ENCODE assay signal across 19 cellular contexts in genomic region chr5:172760933-172761332, GRCh38.
"Had no signal": no experiment of that assay in that cellular context is flagged by ENCODE, and none has a peak within 500 bp of the region (broad histone marks: within the 10 kb centered on the region; RNA-seq: fewer than 3 reads in every experiment).

No MANE protein-coding gene starts in this region.

- DNase-seq: activated CD4-positive, alpha-beta T cell treated with anti-CD3 and anti-CD28 coated beads, Interleukin-2, amount 50 U/mL, for 4 hours; activated CD8-positive, alpha-beta memory T cell treated with anti-CD3 and anti-CD28 coated beads for 24 hours; activated CD8-positive, alpha-beta memory T cell treated with anti-CD3 and anti-CD28 coated beads, Interleukin-2, amount 50 U/mL, for 4 hours; activated naive CD4-positive, alpha-beta T cell treated with anti-CD3 and anti-CD28 coated beads for 36 hours; activated naive CD8-positive, alpha-beta T cell treated with anti-CD3 and anti-CD28 coated beads, Interleukin-2, amount 50 U/mL, for 24 hours; activated T-cell treated with anti-CD3 and anti-CD28 coated beads, Interleukin-2, amount 50 U/mL, for 4 hours; body of pancreas; dermis blood vessel endothelial cell; effector CD8-positive, alpha-beta T cell; erythroblast; foreskin fibroblast; immature natural killer cell; lower lobe of right lung; naive B cell; stimulated activated CD4-positive, alpha-beta T cell treated with anti-CD3 and anti-CD28 coated beads, Interleukin-4, amount 100 ng/mL, for 24 hours; stimulated activated naive CD4-positive, alpha-beta T cell treated with Interleukin-2 at 50 U/mL for 16 hours; T-helper 9 cell had no signal

- H3K36me3 ChIP-seq: lower lobe of right lung, prostate gland had no signal

- H3K9me3 ChIP-seq: body of pancreas, prostate gland had no signal

- H3K36me3 Mint-ChIP-seq: immature natural killer cell, naive B cell had no signal

- H3K9me3 Mint-ChIP-seq: activated naive CD8-positive, alpha-beta T cell treated with anti-CD3 and anti-CD28 coated beads, Interleukin-2, amount 50 U/mL, for 24 hours had no signal

- H3K4me3 ChIP-seq: body of pancreas, lower lobe of right lung, prostate gland had no signal

- H3K27ac Mint-ChIP-seq: activated naive CD4-positive, alpha-beta T cell treated with anti-CD3 and anti-CD28 coated beads for 36 hours; activated naive CD8-positive, alpha-beta T cell treated with anti-CD3 and anti-CD28 coated beads, Interleukin-2, amount 50 U/mL, for 24 hours had no signal

- H3K4me1 ChIP-seq: prostate gland had no signal

- H3K27me3 Mint-ChIP-seq: activated naive CD8-positive, alpha-beta T cell treated with anti-CD3 and anti-CD28 coated beads, Interleukin-2, amount 50 U/mL, for 24 hours had no signal

- H3K27ac ChIP-seq: body of pancreas, lower lobe of right lung, prostate gland had no signal

- ATAC-seq: activated naive CD8-positive, alpha-beta T cell treated with anti-CD3 and anti-CD28 coated beads, Interleukin-2, amount 50 U/mL, for 24 hours; activated T-cell treated with anti-CD3 and anti-CD28 coated beads, Interleukin-2, amount 50 U/mL, for 4 hours; body of pancreas; left lobe of liver; lower lobe of right lung had no signal

- H3K4me3 Mint-ChIP-seq: activated naive CD4-positive, alpha-beta T cell treated with anti-CD3 and anti-CD28 coated beads for 36 hours; activated naive CD8-positive, alpha-beta T cell treated with anti-CD3 and anti-CD28 coated beads, Interleukin-2, amount 50 U/mL, for 24 hours; activated T-cell treated with anti-CD3 and anti-CD28 coated beads, Interleukin-2, amount 50 U/mL, for 4 hours; immature natural killer cell had no signal

- H3K27me3 ChIP-seq: body of pancreas had no signal
